Comparison of ENCODE assay signal across 1 cellular context in the genomic region with DNA sequence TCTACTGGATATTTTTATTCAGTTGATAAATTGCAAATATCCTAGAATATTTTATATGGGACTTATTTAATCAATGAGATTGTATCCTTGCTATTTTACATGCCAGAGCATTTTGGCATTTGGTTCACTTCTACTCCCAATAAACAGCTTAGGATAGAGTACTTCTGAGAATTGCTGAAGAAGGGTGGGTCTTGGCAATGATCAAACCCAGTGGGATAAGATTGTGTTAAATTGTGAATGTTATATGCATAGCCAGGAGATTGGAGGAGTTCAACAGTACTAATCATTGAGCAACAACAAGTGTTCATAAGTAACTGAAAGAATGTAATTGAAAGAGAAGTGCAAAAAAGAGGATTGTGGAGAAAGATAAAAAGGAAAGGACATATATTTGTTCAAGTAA.
TF ChIP-seq lines count a peak whose summit lies in the region.

No MANE protein-coding gene starts in this region.

TF ChIP-seq in H1, 55 proteins besides CTCF, POLR2A, EP300 and RAD21:
- no peak for TF ChIP-seq TCF12 (IDR thresholded peaks at IDR 0.05; ENCODE audit: low read depth, low read length)
- no peak for TF ChIP-seq PHF8 (conservative IDR thresholded peaks at IDR 0.05; ENCODE audit: low read depth, low read length)
- TF ChIP-seq BACH1 (IDR thresholded peaks at IDR 0.05; ENCODE audit: low read length) = no peak
- no peak for TF ChIP-seq CTBP2 (IDR thresholded peaks at IDR 0.05; ENCODE audit: borderline replicate concordance, insufficient read depth, insufficient read length, low read length)
- no peak for TF ChIP-seq RFX5 (IDR thresholded peaks at IDR 0.05; ENCODE audit: borderline replicate concordance, low read depth, low read length)
